In the genomic region with DNA sequence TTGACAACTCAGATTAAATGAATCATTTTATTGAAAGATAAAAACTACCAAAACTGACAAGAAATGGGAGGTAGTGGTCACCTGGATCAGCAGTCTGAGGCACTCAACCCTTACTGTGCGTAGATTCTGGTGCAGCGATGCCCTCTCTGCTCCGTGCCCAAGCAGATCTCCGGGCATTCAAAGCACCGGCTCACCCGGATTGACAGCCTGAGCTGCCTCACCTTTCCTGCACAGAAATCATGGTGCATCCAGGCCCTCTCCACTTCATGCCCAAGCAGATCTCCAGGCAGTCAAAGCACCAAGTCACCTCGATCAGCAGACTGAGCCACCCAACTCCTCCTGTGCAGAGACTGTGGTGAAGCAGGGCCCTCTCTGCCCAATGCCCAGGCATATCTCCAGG, we compare ENCODE assay signal across 33 cellular contexts.
DNase-seq lines count a peak whose midpoint lies in the region; ATAC-seq, FAIRE-seq and TF ChIP-seq lines count a peak whose summit lies in the region.
"Had no signal": no experiment of that assay in that cellular context is flagged by ENCODE, and none has a peak within 500 bp of the region (broad histone marks: within the 10 kb centered on the region; RNA-seq: fewer than 3 reads in every experiment).

No MANE protein-coding gene starts in this region.

- no peak overlapping the region for H3K23ac ChIP-seq in mesenchymal stem cell (ENCODE audit: low read length in 2 of 2)

- H3K79me1 ChIP-seq in mesenchymal stem cell (replicated peaks; ENCODE audit: low read length, poor library complexity, severe bottlenecking) = no peaks in the 10 kb centered on the region

- no peak overlapping the region for H3K4me2 ChIP-seq in mesenchymal stem cell (ENCODE audit: low read length, poor library complexity, severe bottlenecking)
- H3K4me2 ChIP-seq: A549; BLaER1; BLaER1 treated with 17β-estradiol and CSF1 and Interleukin-3, amounts not matched to agents 10 nM and 100 nM had no signal

- DNase-seq in Right ventricle myocardium superior = peak; percentile 22
- no peak for DNase-seq in heart left ventricle
- DNase-seq in kidney = peak; percentile 22
- peak; percentile 66 for DNase-seq in posterior vena cava (ENCODE audit: low spot score)
- no peak for DNase-seq in mesenchymal stem cell
- DNase-seq: 8988T; ACHN; AML-193; BE2C; C1 segment of cervical spinal cord; Caco-2; Calu3; CD4-positive, alpha-beta memory T cell; CD4-positive, alpha-beta T cell; CD4-positive, CD25-positive, alpha-beta regulatory T cell; CD8-positive, alpha-beta memory T cell; CD8-positive, alpha-beta T cell; COR-L47; DMS 273 treated with DMSO at 0.1 percent for 48 hours; DMS153; DMS53; DMS79; DMS79 treated with DMSO at 0.1 percent for 48 hours; DND-41; EL had no signal

- H3K36me3 ChIP-seq in heart left ventricle (no peaks in the 10 kb centered on the region), kidney (ENCODE audit: control insufficient read depth in 1 of 2, insufficient read depth in 2 of 2, low read length in 2 of 2) (no peaks in the 10 kb centered on the region), mesenchymal stem cell (ENCODE audit: control insufficient read depth in 1 of 2, insufficient read depth in 2 of 2, low read depth in 1 of 2, low read length in 2 of 2) (no peaks in the 10 kb centered on the region)
- H3K36me3 ChIP-seq: BE2C; BLaER1; BLaER1 treated with 17β-estradiol and CSF1 and Interleukin-3, amounts not matched to agents 10 nM and 100 nM had no signal

- TF ChIP-seq POLR2A in heart left ventricle (IDR thresholded peaks at IDR 0.05) = no peak

- intact Hi-C loops in Right ventricle myocardium superior (cut with DNase I) (no loop called here), heart left ventricle (cut with DNase I) (no loop called here), kidney (cut with DNase I) (no loop called here), posterior vena cava (cut with DNase I) (no loop called here)

- no peak overlapping the region for H4K91ac ChIP-seq in mesenchymal stem cell (ENCODE audit: low read length)

- TF ChIP-seq CTCF in heart left ventricle (IDR thresholded peaks at IDR 0.05) = no peak
- no peak for TF ChIP-seq CTCF in kidney (IDR thresholded peaks at IDR 0.05; ENCODE audit: borderline replicate concordance, extremely low read depth, insufficient read depth)

- no peak overlapping the region for H2BK15ac ChIP-seq in mesenchymal stem cell (ENCODE audit: low read depth, poor library complexity, severe bottlenecking)

- H3K27ac ChIP-seq in heart left ventricle (no peak overlapping the region), kidney (ENCODE audit: low read depth in 2 of 2, low read length in 2 of 2) (no peak overlapping the region), mesenchymal stem cell (ENCODE audit: low read length, poor library complexity, severe bottlenecking) (no peak overlapping the region)
- H3K27ac ChIP-seq: 22Rv1; A549; BLaER1; BLaER1 treated with 17β-estradiol and CSF1 and Interleukin-3, amounts not matched to agents 10 nM and 100 nM; C4-2B had no signal

- H3K27me3 ChIP-seq in heart left ventricle (no peaks in the 10 kb centered on the region), mesenchymal stem cell (ENCODE audit: control insufficient read depth in 1 of 2, insufficient read depth in 1 of 2, low read length in 2 of 2) (no peaks in the 10 kb centered on the region)
- H3K27me3 ChIP-seq: BE2C; BLaER1; BLaER1 treated with 17β-estradiol and CSF1 and Interleukin-3, amounts not matched to agents 10 nM and 100 nM had no signal

- H3K4me1 ChIP-seq in heart left ventricle (no peaks in the 10 kb centered on the region), kidney (ENCODE audit: control insufficient read depth in 1 of 2, insufficient read depth in 1 of 2, low read depth in 1 of 2, low read length in 2 of 2) (no peaks in the 10 kb centered on the region), mesenchymal stem cell (ENCODE audit: control insufficient read depth, insufficient read depth, low read depth, low read length) (no peaks in the 10 kb centered on the region)
- H3K4me1 ChIP-seq: A549, BE2C, BLaER1, Caco-2 had no signal

- ATAC-seq in Right ventricle myocardium superior (ENCODE audit: poor library complexity) (no peak), heart left ventricle (no peak), GM19324 (IDR thresholded peaks at IDR 0.05; ENCODE audit: low FRiP score, unreplicated experiment) (no peak)
- ATAC-seq: A549; CD8-positive, alpha-beta T cell had no signal

- no peak overlapping the region for H4K8ac ChIP-seq in mesenchymal stem cell (ENCODE audit: low read length)

- H3K18ac ChIP-seq in mesenchymal stem cell (ENCODE audit: low read depth in 1 of 2, low read length in 2 of 2) = no peak overlapping the region

- no peak overlapping the region for H3K14ac ChIP-seq in mesenchymal stem cell (ENCODE audit: low read length in 2 of 2)

- H2AK5ac ChIP-seq in mesenchymal stem cell (ENCODE audit: low read length, severe bottlenecking) = no peak overlapping the region

- 87 to 92% (median 88%) methylated on average over 7 of the region's 7 CpGs for WGBS in heart left ventricle, 4 donors
- 83% methylated on average over 7 of the region's 7 CpGs for WGBS in mesenchymal stem cell

- H2BK12ac ChIP-seq in mesenchymal stem cell (ENCODE audit: low read length in 2 of 2) = no peak overlapping the region

- H2BK5ac ChIP-seq in mesenchymal stem cell (ENCODE audit: low read depth, low read length, poor library complexity, severe bottlenecking) = no peak overlapping the region

- FAIRE-seq in kidney (lab: Jason Lieb, UNC) = no peak
- FAIRE-seq: A204.1, A549, D721Med had no signal

- peaks cover 0 to 38% (median 8%) of the 10 kb centered on the region in 12 donors for H3K9me3 ChIP-seq in heart left ventricle
- H3K9me3 ChIP-seq in kidney (ENCODE audit: control insufficient read depth in 1 of 2, low read length in 2 of 2) = peaks cover 0 to 10% of the 10 kb centered on the region in 2 donors
- peaks cover 14% of the 10 kb centered on the region for H3K9me3 ChIP-seq in mesenchymal stem cell (ENCODE audit: control insufficient read depth, low read length)
- H3K9me3 ChIP-seq: BE2C had no signal

- H3K9ac ChIP-seq in kidney (ENCODE audit: low read length in 2 of 2) (no peak overlapping the region), mesenchymal stem cell (ENCODE audit: low read length) (no peak overlapping the region)
- H3K9ac ChIP-seq: BLaER1; BLaER1 treated with 17β-estradiol and CSF1 and Interleukin-3, amounts not matched to agents 10 nM and 100 nM had no signal

- no peak overlapping the region for H3K4ac ChIP-seq in mesenchymal stem cell (ENCODE audit: low read depth in 1 of 2, low read length in 2 of 2)

- H3K4me3 ChIP-seq in heart left ventricle (no peak overlapping the region), kidney (ENCODE audit: low read length in 2 of 2) (no peak overlapping the region), mesenchymal stem cell (ENCODE audit: insufficient read depth in 1 of 2, low read depth in 1 of 2, low read length in 2 of 2) (no peak overlapping the region)
- H3K4me3 ChIP-seq: A549; BLaER1; BLaER1 treated with 17β-estradiol and CSF1 and Interleukin-3, amounts not matched to agents 10 nM and 100 nM had no signal

- H2AFZ ChIP-seq in mesenchymal stem cell (ENCODE audit: low read depth, low read length) = no peak overlapping the region

- H2BK120ac ChIP-seq in mesenchymal stem cell (ENCODE audit: low read depth, low read length) = no peak overlapping the region

Comparison
In these comparisons a context has a peak if more than half of its experiments do, and no peak if none do; other contexts are left out.
1. DNase-seq: peak in Right ventricle myocardium superior (single experiment), kidney (single experiment) and posterior vena cava (single experiment); none in heart left ventricle (0 of 5) and mesenchymal stem cell (single experiment).